ENCODE assay signal across 8 cellular contexts in the genomic region with DNA sequence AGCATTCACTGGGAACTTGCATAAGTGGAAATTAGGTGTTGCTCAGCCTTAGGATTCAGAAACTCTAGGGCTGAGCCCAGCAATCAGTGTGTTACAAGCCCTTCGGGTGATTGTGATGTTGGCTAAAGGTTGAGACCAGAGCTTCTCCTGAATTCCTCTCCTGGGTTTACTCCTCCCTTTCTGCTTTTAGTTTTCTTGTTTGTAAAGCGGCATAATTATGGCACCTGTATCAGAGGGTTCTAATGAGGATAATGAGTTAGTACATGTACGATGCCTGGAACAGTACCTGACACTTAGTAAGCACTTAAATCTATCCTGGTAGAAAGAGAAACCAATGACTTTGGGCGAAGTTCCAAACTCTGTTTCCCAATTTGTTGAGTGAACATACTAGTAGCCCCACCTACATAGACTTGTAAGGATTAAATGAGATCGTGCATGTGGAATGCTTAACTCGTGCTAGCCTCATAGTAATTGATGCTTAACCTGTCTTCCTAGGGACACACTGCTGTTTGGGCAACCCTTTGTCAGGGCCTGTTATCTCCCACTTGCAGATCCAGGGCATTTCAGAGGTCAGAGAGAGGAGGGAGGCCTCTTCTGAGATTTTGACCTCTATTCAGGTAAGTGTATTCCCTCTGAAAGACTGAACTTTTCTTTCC. TPM values are rescaled to one million over a fixed set of nuclear protein-coding genes. Genes with fewer than 3 reads are reported as not detected.
DNase-seq lines count a peak whose midpoint lies in the region; TF ChIP-seq lines count a peak whose summit lies in the region.

No MANE protein-coding gene starts in this region.

- H3K9me3 ChIP-seq in Peyer's patch: no peaks in the 10 kb centered on the region

- peak overlapping the region; percentile 99 to 100 (median 99) for H3K27ac ChIP-seq in Peyer's patch
- H3K27ac ChIP-seq in epithelial cell of prostate: peak overlapping the region; percentile 93

- no peak for TF ChIP-seq CTCF in Peyer's patch (IDR thresholded peaks at IDR 0.05)

- no peaks in the 10 kb centered on the region for H3K27me3 ChIP-seq in Peyer's patch

- no peak for TF ChIP-seq POLR2A in Peyer's patch (IDR thresholded peaks at IDR 0.05)

- DNase-seq in DMS 273 (lab: John Stamatoyannopoulos, UW; ENCODE audit: unreplicated experiment): peak; percentile 38
- DNase-seq in DMS 273 treated with DMSO at 0.1 percent for 48 hours (lab: John Stamatoyannopoulos, UW): no peak
- no peak for DNase-seq in Peyer's patch
- DNase-seq in epithelial cell of prostate (ENCODE audit: low read depth, low spot score): peak; percentile 66
- peak; percentile 67 for DNase-seq in renal cortical epithelial cell (ENCODE audit: low read depth)
- no peak for DNase-seq in T-helper 9 cell
- DNase-seq in cerebellum (ENCODE audit: low spot score): no peak
- no peak for DNase-seq in AG08396 (ENCODE audit: low spot score)

- peaks cover 0 to 17% (median 4%) of the 10 kb centered on the region in 4 donors for H3K4me1 ChIP-seq in Peyer's patch

- peaks cover 0 to 10% (median 0%) of the 10 kb centered on the region in 3 donors for H3K36me3 ChIP-seq in Peyer's patch

- no peak overlapping the region for H3K4me3 ChIP-seq in Peyer's patch

RNA-seq across cellular contexts. Expression of gene EZR, which starts 0.9 kb away (rescaled TPM):
- total RNA-seq in Peyer's patch (100 to 1,000 TPM; 201 to 515 (median 470) TPM), renal cortical epithelial cell (307 and 456 TPM in 2 replicates), cerebellum (47.4 TPM)

Comparison
In these comparisons a context has a peak if more than half of its experiments do, and no peak if none do; other contexts are left out.
1. DNase-seq: peak in DMS 273 (single experiment), epithelial cell of prostate (single experiment) and renal cortical epithelial cell (single experiment); none in DMS 273 treated with DMSO at 0.1 percent for 48 hours (single experiment), Peyer's patch (0 of 3), T-helper 9 cell (single experiment), cerebellum (single experiment) and AG08396 (single experiment).